7 cellular contexts compared by ENCODE assay signal in genomic region chr9:135480071-135480941, GRCh38. TPM values are rescaled to one million over a fixed set of nuclear protein-coding genes. Genes with fewer than 3 reads are reported as not detected.
DNase-seq lines count a peak whose midpoint lies in the region; ATAC-seq, FAIRE-seq and TF ChIP-seq lines count a peak whose summit lies in the region.

No MANE protein-coding gene starts in this region.

- in situ Hi-C loops in K562 (cut with MboI): no loop called here

- intact Hi-C loops in K562 (cut with micrococcal nuclease): no loop called here

- H3K27ac ChIP-seq in K562 (ENCODE audit: extremely low read depth, low read depth, low read length) (peak overlapping the region; percentile 73), small intestine (ENCODE audit: low read depth in 1 of 2, low read length in 1 of 2) (peak overlapping the region; percentile 64 to 66)

- H3K79me2 ChIP-seq in K562 (ENCODE audit: control insufficient read depth, insufficient read depth, low read length): peaks cover 23% of the 10 kb centered on the region

- H3K9me3 ChIP-seq in K562 (replicated peaks; ENCODE audit: control insufficient read depth, insufficient read depth, low read depth, low read length): no peaks in the 10 kb centered on the region
- no peaks in the 10 kb centered on the region for H3K9me3 ChIP-seq in small intestine (ENCODE audit: control insufficient read depth, low read depth)

- peaks cover 21% of the 10 kb centered on the region; the same call in 1 of the 3 replicates for H3K36me3 ChIP-seq in K562 (ENCODE audit: control insufficient read depth, insufficient read depth, low read length)
- H3K36me3 ChIP-seq in small intestine (ENCODE audit: control insufficient read depth in 2 of 2, insufficient read depth in 2 of 2, low read length in 2 of 2): no peaks in the 10 kb centered on the region

- TF ChIP-seq EP300 in K562 (IDR thresholded peaks at IDR 0.05; ENCODE audit: low read length): no peak

- FAIRE-seq in K562 (lab: Jason Lieb, UNC) (peak; percentile 77), small intestine (lab: Jason Lieb, UNC) (no peak)

- H3K9me1 ChIP-seq in K562 (ENCODE audit: control insufficient read depth, insufficient read depth, low read length): no peaks in the 10 kb centered on the region

- peak overlapping the region; percentile 85 for H2AFZ ChIP-seq in K562 (ENCODE audit: low read depth, low read length)

- H3K4me1 ChIP-seq in K562 (replicated peaks in 1 of 2; ENCODE audit: control insufficient read depth in 2 of 2, insufficient read depth in 2 of 2, low read length in 2 of 2) (peaks cover 3 to 38% of the 10 kb centered on the region in 2 experiments; a peak in 4 of 5 replicates), small intestine (ENCODE audit: control insufficient read depth in 2 of 2, insufficient read depth in 1 of 2, low read depth in 1 of 2, low read length in 1 of 2) (peaks cover 0 to 4% of the 10 kb centered on the region in 2 donors)

- BruUV-seq in K562 (replicated peaks; lab: Mats Ljungman, UMichigan): no TSS peak

- no peaks in the 10 kb centered on the region for H4K20me1 ChIP-seq in K562 (replicated peaks; ENCODE audit: control insufficient read depth, insufficient read depth, low read length)

- CTCF ChIA-PET in K562 (lab: Yijun Ruan, JAX; ENCODE audit: low intra/inter-chr PET ratio): no interaction called here

- 1% methylated on average over 39 of the region's 76 CpGs for WGBS in K562 (ENCODE audit: insufficient coverage, low coverage, missing lambda C conversion rate)
- WGBS in small intestine, 3 donors: 0 to 1% (median 1%) methylated on average over 28 to 76 of the region's 76 CpGs

- TF ChIP-seq RAD21 in K562 (CRISPR knock-in tag; conservative IDR thresholded peaks at IDR 0.05 in 1 of 2, IDR thresholded peaks at IDR 0.05 in 1 of 2): no peak

- peak overlapping the region; percentile 75 to 96 for H3K9ac ChIP-seq in K562 (ENCODE audit: insufficient read depth in 1 of 2, low read depth in 2 of 2, low read length in 2 of 2)

- no peaks in the 10 kb centered on the region for H3K27me3 ChIP-seq in K562 (ENCODE audit: control insufficient read depth in 2 of 2, insufficient read depth in 2 of 2, low read length in 2 of 2)
- H3K27me3 ChIP-seq in small intestine (ENCODE audit: control insufficient read depth in 2 of 2, insufficient read depth in 2 of 2, low read length in 2 of 2): no peaks in the 10 kb centered on the region

- H3K4me3 ChIP-seq in K562 (peak overlapping the region; percentile 68), small intestine (ENCODE audit: low read depth in 1 of 2, low read length in 2 of 2) (peak overlapping the region; percentile 77 to 82)

- POLR2A ChIA-PET in K562 (lab: Yijun Ruan, JAX): interaction anchor here (0.6 to 2.8 kb wide), 7 partner anchors 10 to 109 kb away, joined by 3 to 13 read pairs (median 3); no protein-coding TSS in a partner anchor

- DNase-seq in ELR (ENCODE audit: low read depth) (peak; percentile 62), LHCN-M2 (ENCODE audit: low read depth) (peak; percentile 26), K562 (ENCODE audit: extremely low read depth in 1 of 4, low spot score in 3 of 4) (peak; percentile 56 to 70 (median 56)), iPS-NIHi7 (ENCODE audit: extremely low spot score) (peak; percentile 62), small intestine (peak; percentile 44)
- DNase-seq in activated effector memory CD4-positive, alpha-beta T cell treated with anti-CD3 and anti-CD28 coated beads, Interleukin-2, amount 50 U/mL, for 16 hours: no peak

- H3K4me2 ChIP-seq in K562 (ENCODE audit: insufficient read depth, low read length): peak overlapping the region; percentile 84

- ATAC-seq in K562: peak; percentile 86
- no peak for ATAC-seq in GM19455 (IDR thresholded peaks at IDR 0.05; ENCODE audit: unreplicated experiment)

- TF ChIP-seq CTCF in K562 (IDR thresholded peaks at IDR 0.05 in 2 of 3, conservative IDR thresholded peaks at IDR 0.05 in 1 of 3; ENCODE audit: insufficient read depth in 2 of 3, low read depth in 1 of 3, low read length in 3 of 3): no peak

- peak; percentile 62; the same call in 1 of the 2 replicates for TF ChIP-seq POLR2A in K562 (conservative IDR thresholded peaks at IDR 0.05)

TF ChIP-seq in K562, 482 proteins besides CTCF, POLR2A, EP300 and RAD21 (continues in another document):
- no peak for TF ChIP-seq SLC30A9 (CRISPR knock-in tag; IDR thresholded peaks at IDR 0.05)
- TF ChIP-seq SETDB1 (IDR thresholded peaks at IDR 0.05; ENCODE audit: low read length): no peak
- no peak for TF ChIP-seq ZBTB9 (CRISPR knock-in tag; IDR thresholded peaks at IDR 0.05)
- no peak for TF ChIP-seq ZNF586 (CRISPR knock-in tag; conservative IDR thresholded peaks at IDR 0.05)

RNA-seq across cellular contexts. Expression of gene PPP1R26, which starts 0.7 kb away (rescaled TPM):
- total RNA-seq in LHCN-M2 (2014; rRNA removed): 8.1 and 9.2 TPM in 2 replicates
- polyA plus RNA-seq in LHCN-M2 (2012): 5.6 TPM
- 19.1 and 41.6 TPM in 2 replicates for total RNA-seq in K562 (2011; cell fraction: chromatin; rRNA removed; ENCODE audit: low replicate concordance)
- 25.8 and 36.4 TPM in 2 replicates for total RNA-seq in K562 (2011; cell fraction: nucleolus; rRNA removed)
- 20.5 and 21.5 TPM in 2 replicates for total RNA-seq in K562 (2011; cell fraction: nucleoplasm; rRNA removed)
- 25.1 and 29.6 TPM in 2 replicates for total RNA-seq in K562 (2014; rRNA removed)
- total RNA-seq in K562 (2014; rRNA removed; fragmentation: Illumina TruSeq; extraction: Trizol): 8.1 and 11.3 TPM in 2 replicates
- 18.2 and 19.4 TPM in 2 replicates for total RNA-seq in K562 (2015; rRNA removed; fragmentation: Illumina TruSeq; extraction: Trizol)
- total RNA-seq in K562 (2021): 23.6 and 26.8 TPM in 2 replicates
- polyA plus RNA-seq in K562 (2011; rRNA removed): 8.6 and 9.3 TPM in 2 replicates
- polyA plus RNA-seq in K562 (2011; cell fraction: cytosol; rRNA removed): 9.9 and 15.5 TPM in 2 replicates
- 18.4 and 32.2 TPM in 2 replicates for polyA plus RNA-seq in K562 (2011; cell fraction: nucleus; rRNA removed)
- polyA plus RNA-seq in K562 (2012): 19.0 and 28.0 TPM in 2 replicates
- 8.0 and 12.4 TPM in 2 replicates for polyA plus RNA-seq in K562 (2014; fragmentation: Illumina TruSeq; extraction: Trizol)
- polyA plus RNA-seq in K562 (2014; fragmentation: Nextera tagmentation; extraction: Ambion mirVana): under 1 TPM; 0.77 to 0.89 TPM
- 15.0 and 15.6 TPM in 2 replicates for polyA plus RNA-seq in K562 (2014; rRNA removed)
- polyA minus RNA-seq in K562 (2011; rRNA and poly(A)+ RNA removed): 10.1 and 23.5 TPM in 2 replicates
- polyA minus RNA-seq in K562 (2011; cell fraction: cytosol; rRNA and poly(A)+ RNA removed): 16.4 and 18.4 TPM in 2 replicates
- 7.4 and 8.1 TPM in 2 replicates for polyA minus RNA-seq in K562 (2011; cell fraction: nucleus; rRNA and poly(A)+ RNA removed)
- 10 to 100 TPM in 1 of 3 donors, 1 to 10 TPM in 2; 6.5 to 10.1 (median 9.8) TPM for polyA plus RNA-seq in small intestine

RNA-seq across cellular contexts. Expression of gene MRPS2, which starts 20.2 kb away (rescaled TPM):
- 52.3 and 54.2 TPM in 2 replicates for total RNA-seq in LHCN-M2 (2014; rRNA removed)
- 41.6 TPM for polyA plus RNA-seq in LHCN-M2 (2012)
- 22.8 and 99.4 TPM in 2 replicates for total RNA-seq in K562 (2011; cell fraction: chromatin; rRNA removed; ENCODE audit: low replicate concordance)
- total RNA-seq in K562 (2011; cell fraction: nucleolus; rRNA removed): 83.4 and 87.4 TPM in 2 replicates
- total RNA-seq in K562 (2011; cell fraction: nucleoplasm; rRNA removed): 44.5 and 53.2 TPM in 2 replicates
- 120 and 168 TPM in 2 replicates for total RNA-seq in K562 (2014; rRNA removed)
- total RNA-seq in K562 (2014; rRNA removed; fragmentation: Illumina TruSeq; extraction: Trizol): 27.3 and 39.7 TPM in 2 replicates
- 73.9 and 75.9 TPM in 2 replicates for total RNA-seq in K562 (2015; rRNA removed; fragmentation: Illumina TruSeq; extraction: Trizol)
- 106 and 110 TPM in 2 replicates for total RNA-seq in K562 (2021)
- polyA plus RNA-seq in K562 (2011; rRNA removed): 81.3 and 135 TPM in 2 replicates
- polyA plus RNA-seq in K562 (2011; cell fraction: cytosol; rRNA removed): 412 and 778 TPM in 2 replicates
- 169 and 254 TPM in 2 replicates for polyA plus RNA-seq in K562 (2011; cell fraction: nucleus; rRNA removed)
- polyA plus RNA-seq in K562 (2012): 119 and 130 TPM in 2 replicates
- polyA plus RNA-seq in K562 (2014; fragmentation: Illumina TruSeq; extraction: Trizol): 167 and 221 TPM in 2 replicates
- 10 to 100 TPM in 1 of 2 experiments, 1 to 10 TPM in 1; 8.0 to 10.9 TPM for polyA plus RNA-seq in K562 (2014; fragmentation: Nextera tagmentation; extraction: Ambion mirVana)
- 128 and 133 TPM in 2 replicates for polyA plus RNA-seq in K562 (2014; rRNA removed)
- polyA minus RNA-seq in K562 (2011; rRNA and poly(A)+ RNA removed): 77.8 and 115 TPM in 2 replicates
- 140 and 152 TPM in 2 replicates for polyA minus RNA-seq in K562 (2011; cell fraction: cytosol; rRNA and poly(A)+ RNA removed)
- 44.6 and 49.4 TPM in 2 replicates for polyA minus RNA-seq in K562 (2011; cell fraction: nucleus; rRNA and poly(A)+ RNA removed)
- polyA plus RNA-seq in small intestine: 10 to 100 TPM; 32.4 to 65.9 (median 37.3) TPM

RNA-seq across cellular contexts. Expression of gene LCN1, which starts 40.9 kb away (rescaled TPM):
- total RNA-seq in LHCN-M2 (2014; rRNA removed) (not detected in 2 replicates), K562 (2014; rRNA removed) (not detected in 2 replicates), K562 (2014; rRNA removed; fragmentation: Illumina TruSeq; extraction: Trizol) (not detected in 2 replicates), K562 (2015; rRNA removed; fragmentation: Illumina TruSeq; extraction: Trizol) (not detected in 2 replicates), K562 (2021) (not detected in 2 replicates)
- not detected for polyA plus RNA-seq in LHCN-M2 (2012)
- not detected in 2 replicates for total RNA-seq in K562 (2011; cell fraction: chromatin; rRNA removed; ENCODE audit: low replicate concordance)
- total RNA-seq in K562 (2011; cell fraction: nucleolus; rRNA removed): not detected in 2 replicates
- not detected in 2 replicates for total RNA-seq in K562 (2011; cell fraction: nucleoplasm; rRNA removed)
- polyA plus RNA-seq in K562 (2011; rRNA removed) (not detected in 2 replicates), K562 (2014; fragmentation: Illumina TruSeq; extraction: Trizol) (not detected in 2 replicates), K562 (2014; fragmentation: Nextera tagmentation; extraction: Ambion mirVana) (not detected), K562 (2014; rRNA removed) (not detected in 2 replicates), small intestine (not detected)
- polyA plus RNA-seq in K562 (2011; cell fraction: cytosol; rRNA removed): not detected in 2 replicates
- not detected in 2 replicates for polyA plus RNA-seq in K562 (2011; cell fraction: nucleus; rRNA removed)
- polyA plus RNA-seq in K562 (2012): not detected in 2 replicates
- polyA minus RNA-seq in K562 (2011; rRNA and poly(A)+ RNA removed): not detected in 2 replicates
- not detected in 2 replicates for polyA minus RNA-seq in K562 (2011; cell fraction: cytosol; rRNA and poly(A)+ RNA removed)
- polyA minus RNA-seq in K562 (2011; cell fraction: nucleus; rRNA and poly(A)+ RNA removed): not detected in 2 replicates
